Comparison of ENCODE assay signal across 1 cellular context in the genomic region with DNA sequence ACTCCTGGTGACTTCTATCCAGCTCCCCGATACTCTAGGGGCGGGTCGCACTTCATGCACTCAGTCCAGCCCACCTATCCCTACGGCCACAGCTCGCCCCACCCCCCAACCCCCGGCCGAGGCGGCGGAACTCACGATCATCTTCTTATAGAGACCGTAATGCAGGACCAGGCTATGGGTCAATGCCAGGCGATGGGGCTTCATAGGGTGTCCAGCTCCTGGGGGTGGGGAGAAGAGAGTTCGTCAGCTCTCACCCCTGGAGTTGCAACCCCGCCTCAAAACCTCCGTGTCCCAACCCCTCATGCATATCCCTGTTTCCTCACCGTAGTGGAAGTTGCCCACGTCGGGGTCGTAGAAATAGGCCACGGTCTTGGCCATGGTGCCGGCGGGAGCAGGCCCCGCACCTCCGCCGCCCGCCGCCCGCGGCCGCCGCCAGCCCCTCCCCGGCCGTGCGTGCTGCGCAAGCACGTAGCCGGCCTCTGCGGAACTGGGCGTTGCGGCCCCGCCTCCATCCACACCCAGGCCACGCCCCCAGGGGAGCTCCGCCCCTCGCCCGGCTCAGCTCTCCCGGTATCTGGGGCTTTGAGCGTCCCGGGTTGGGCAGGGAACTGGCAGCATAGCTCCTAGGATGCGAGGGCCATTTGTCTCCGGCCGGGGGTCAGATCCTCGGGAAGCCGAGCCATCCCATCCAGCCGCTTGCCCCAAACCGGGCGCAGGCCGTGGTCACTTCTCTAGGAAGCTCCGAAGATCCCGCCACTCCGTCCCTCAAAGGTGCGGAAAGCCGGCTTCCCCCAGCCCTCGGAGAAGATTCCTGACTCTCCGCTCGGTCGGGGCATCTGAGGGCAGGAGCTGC.
A peak's percentile ranks its signal among the peaks of the same experiment; 100 is the strongest.
TF ChIP-seq lines count a peak whose summit lies in the region.

A gene (minus strand): TSS at position 437 of the 853 bp plus-strand sequence. CDS start 59 bp downstream, at position 378.
A gene with protein sequence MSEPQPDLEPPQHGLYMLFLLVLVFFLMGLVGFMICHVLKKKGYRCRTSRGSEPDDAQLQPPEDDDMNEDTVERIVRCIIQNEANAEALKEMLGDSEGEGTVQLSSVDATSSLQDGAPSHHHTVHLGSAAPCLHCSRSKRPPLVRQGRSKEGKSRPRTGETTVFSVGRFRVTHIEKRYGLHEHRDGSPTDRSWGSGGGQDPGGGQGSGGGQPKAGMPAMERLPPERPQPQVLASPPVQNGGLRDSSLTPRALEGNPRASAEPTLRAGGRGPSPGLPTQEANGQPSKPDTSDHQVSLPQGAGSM (plus strand): TSS at position 585 of the 853 bp plus-strand sequence. CDS start 1,229 bp downstream, outside the sequence.

TF ChIP-seq in HepG2, 621 proteins besides CTCF, POLR2A, EP300 and RAD21 (continued from another document and continues in another):
- TF ChIP-seq, protein P1, sequence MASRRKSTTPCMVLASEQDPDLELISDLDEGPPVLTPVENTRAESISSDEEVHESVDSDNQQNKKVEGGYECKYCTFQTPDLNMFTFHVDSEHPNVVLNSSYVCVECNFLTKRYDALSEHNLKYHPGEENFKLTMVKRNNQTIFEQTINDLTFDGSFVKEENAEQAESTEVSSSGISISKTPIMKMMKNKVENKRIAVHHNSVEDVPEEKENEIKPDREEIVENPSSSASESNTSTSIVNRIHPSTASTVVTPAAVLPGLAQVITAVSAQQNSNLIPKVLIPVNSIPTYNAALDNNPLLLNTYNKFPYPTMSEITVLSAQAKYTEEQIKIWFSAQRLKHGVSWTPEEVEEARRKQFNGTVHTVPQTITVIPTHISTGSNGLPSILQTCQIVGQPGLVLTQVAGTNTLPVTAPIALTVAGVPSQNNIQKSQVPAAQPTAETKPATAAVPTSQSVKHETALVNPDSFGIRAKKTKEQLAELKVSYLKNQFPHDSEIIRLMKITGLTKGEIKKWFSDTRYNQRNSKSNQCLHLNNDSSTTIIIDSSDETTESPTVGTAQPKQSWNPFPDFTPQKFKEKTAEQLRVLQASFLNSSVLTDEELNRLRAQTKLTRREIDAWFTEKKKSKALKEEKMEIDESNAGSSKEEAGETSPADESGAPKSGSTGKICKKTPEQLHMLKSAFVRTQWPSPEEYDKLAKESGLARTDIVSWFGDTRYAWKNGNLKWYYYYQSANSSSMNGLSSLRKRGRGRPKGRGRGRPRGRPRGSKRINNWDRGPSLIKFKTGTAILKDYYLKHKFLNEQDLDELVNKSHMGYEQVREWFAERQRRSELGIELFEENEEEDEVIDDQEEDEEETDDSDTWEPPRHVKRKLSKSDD (CRISPR knock-in tag; IDR thresholded peaks at IDR 0.05; ENCODE audit: low read depth) = 0 out of 2 replicates have a peak, but pooled peaks have one; percentile 22
- TF ChIP-seq DMAP1 (CRISPR knock-in tag; IDR thresholded peaks at IDR 0.05) = peak; percentile 19; the same call in 1 of the 2 replicates
- TF ChIP-seq FOXP1 (IDR thresholded peaks at IDR 0.05) = no peak
- no peak for TF ChIP-seq FOXP1 (CRISPR knock-in tag; IDR thresholded peaks at IDR 0.05)
- TF ChIP-seq NFYC (CRISPR knock-in tag; IDR thresholded peaks at IDR 0.05) = no peak
- no peak for TF ChIP-seq ZNF256 (CRISPR knock-in tag; conservative IDR thresholded peaks at IDR 0.05)
- TF ChIP-seq RBM39 (IDR thresholded peaks at IDR 0.05; ENCODE audit: low read depth, low read length, poor library complexity, severe bottlenecking) = peak; percentile 58
- TF ChIP-seq, protein P2, sequence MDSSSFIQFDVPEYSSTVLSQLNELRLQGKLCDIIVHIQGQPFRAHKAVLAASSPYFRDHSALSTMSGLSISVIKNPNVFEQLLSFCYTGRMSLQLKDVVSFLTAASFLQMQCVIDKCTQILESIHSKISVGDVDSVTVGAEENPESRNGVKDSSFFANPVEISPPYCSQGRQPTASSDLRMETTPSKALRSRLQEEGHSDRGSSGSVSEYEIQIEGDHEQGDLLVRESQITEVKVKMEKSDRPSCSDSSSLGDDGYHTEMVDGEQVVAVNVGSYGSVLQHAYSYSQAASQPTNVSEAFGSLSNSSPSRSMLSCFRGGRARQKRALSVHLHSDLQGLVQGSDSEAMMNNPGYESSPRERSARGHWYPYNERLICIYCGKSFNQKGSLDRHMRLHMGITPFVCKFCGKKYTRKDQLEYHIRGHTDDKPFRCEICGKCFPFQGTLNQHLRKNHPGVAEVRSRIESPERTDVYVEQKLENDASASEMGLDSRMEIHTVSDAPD (CRISPR knock-in tag; IDR thresholded peaks at IDR 0.05) = no peak
- TF ChIP-seq SOX13 (IDR thresholded peaks at IDR 0.05) = no peak
- no peak for TF ChIP-seq SOX13 (CRISPR knock-in tag; conservative IDR thresholded peaks at IDR 0.05 in 1 of 2, IDR thresholded peaks at IDR 0.05 in 1 of 2)
- TF ChIP-seq SALL2 (CRISPR knock-in tag; IDR thresholded peaks at IDR 0.05) = peak; percentile 75; the same call in 1 of the 2 replicates
- TF ChIP-seq HDAC6 (IDR thresholded peaks at IDR 0.05; ENCODE audit: low read depth, low read length) = no peak
- TF ChIP-seq NR2F2 (IDR thresholded peaks at IDR 0.05; ENCODE audit: borderline replicate concordance, low read depth) = no peak
- TF ChIP-seq ZSCAN22 (CRISPR knock-in tag; IDR thresholded peaks at IDR 0.05) = 0 out of 2 replicates have a peak, but pooled peaks have one; percentile 11
- TF ChIP-seq ZNF777 (CRISPR knock-in tag; IDR thresholded peaks at IDR 0.05) = no peak
- TF ChIP-seq, protein P3, sequence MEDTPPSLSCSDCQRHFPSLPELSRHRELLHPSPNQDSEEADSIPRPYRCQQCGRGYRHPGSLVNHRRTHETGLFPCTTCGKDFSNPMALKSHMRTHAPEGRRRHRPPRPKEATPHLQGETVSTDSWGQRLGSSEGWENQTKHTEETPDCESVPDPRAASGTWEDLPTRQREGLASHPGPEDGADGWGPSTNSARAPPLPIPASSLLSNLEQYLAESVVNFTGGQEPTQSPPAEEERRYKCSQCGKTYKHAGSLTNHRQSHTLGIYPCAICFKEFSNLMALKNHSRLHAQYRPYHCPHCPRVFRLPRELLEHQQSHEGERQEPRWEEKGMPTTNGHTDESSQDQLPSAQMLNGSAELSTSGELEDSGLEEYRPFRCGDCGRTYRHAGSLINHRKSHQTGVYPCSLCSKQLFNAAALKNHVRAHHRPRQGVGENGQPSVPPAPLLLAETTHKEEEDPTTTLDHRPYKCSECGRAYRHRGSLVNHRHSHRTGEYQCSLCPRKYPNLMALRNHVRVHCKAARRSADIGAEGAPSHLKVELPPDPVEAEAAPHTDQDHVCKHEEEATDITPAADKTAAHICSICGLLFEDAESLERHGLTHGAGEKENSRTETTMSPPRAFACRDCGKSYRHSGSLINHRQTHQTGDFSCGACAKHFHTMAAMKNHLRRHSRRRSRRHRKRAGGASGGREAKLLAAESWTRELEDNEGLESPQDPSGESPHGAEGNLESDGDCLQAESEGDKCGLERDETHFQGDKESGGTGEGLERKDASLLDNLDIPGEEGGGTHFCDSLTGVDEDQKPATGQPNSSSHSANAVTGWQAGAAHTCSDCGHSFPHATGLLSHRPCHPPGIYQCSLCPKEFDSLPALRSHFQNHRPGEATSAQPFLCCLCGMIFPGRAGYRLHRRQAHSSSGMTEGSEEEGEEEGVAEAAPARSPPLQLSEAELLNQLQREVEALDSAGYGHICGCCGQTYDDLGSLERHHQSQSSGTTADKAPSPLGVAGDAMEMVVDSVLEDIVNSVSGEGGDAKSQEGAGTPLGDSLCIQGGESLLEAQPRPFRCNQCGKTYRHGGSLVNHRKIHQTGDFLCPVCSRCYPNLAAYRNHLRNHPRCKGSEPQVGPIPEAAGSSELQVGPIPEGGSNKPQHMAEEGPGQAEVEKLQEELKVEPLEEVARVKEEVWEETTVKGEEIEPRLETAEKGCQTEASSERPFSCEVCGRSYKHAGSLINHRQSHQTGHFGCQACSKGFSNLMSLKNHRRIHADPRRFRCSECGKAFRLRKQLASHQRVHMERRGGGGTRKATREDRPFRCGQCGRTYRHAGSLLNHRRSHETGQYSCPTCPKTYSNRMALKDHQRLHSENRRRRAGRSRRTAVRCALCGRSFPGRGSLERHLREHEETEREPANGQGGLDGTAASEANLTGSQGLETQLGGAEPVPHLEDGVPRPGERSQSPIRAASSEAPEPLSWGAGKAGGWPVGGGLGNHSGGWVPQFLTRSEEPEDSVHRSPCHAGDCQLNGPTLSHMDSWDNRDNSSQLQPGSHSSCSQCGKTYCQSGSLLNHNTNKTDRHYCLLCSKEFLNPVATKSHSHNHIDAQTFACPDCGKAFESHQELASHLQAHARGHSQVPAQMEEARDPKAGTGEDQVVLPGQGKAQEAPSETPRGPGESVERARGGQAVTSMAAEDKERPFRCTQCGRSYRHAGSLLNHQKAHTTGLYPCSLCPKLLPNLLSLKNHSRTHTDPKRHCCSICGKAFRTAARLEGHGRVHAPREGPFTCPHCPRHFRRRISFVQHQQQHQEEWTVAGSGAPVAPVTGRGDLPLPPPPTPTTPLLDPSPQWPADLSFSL (CRISPR knock-in tag; IDR thresholded peaks at IDR 0.05) = no peak
- TF ChIP-seq, protein P4, sequence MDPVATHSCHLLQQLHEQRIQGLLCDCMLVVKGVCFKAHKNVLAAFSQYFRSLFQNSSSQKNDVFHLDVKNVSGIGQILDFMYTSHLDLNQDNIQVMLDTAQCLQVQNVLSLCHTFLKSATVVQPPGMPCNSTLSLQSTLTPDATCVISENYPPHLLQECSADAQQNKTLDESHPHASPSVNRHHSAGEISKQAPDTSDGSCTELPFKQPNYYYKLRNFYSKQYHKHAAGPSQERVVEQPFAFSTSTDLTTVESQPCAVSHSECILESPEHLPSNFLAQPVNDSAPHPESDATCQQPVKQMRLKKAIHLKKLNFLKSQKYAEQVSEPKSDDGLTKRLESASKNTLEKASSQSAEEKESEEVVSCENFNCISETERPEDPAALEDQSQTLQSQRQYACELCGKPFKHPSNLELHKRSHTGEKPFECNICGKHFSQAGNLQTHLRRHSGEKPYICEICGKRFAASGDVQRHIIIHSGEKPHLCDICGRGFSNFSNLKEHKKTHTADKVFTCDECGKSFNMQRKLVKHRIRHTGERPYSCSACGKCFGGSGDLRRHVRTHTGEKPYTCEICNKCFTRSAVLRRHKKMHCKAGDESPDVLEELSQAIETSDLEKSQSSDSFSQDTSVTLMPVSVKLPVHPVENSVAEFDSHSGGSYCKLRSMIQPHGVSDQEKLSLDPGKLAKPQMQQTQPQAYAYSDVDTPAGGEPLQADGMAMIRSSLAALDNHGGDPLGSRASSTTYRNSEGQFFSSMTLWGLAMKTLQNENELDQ (CRISPR knock-in tag; IDR thresholded peaks at IDR 0.05; ENCODE audit: borderline replicate concordance) = no peak
- no peak for TF ChIP-seq SSRP1 (CRISPR knock-in tag; IDR thresholded peaks at IDR 0.05)
- no peak; the same call in 1 of the 2 replicates for TF ChIP-seq ZSCAN29 (CRISPR knock-in tag; conservative IDR thresholded peaks at IDR 0.05)
- TF ChIP-seq, protein P5, sequence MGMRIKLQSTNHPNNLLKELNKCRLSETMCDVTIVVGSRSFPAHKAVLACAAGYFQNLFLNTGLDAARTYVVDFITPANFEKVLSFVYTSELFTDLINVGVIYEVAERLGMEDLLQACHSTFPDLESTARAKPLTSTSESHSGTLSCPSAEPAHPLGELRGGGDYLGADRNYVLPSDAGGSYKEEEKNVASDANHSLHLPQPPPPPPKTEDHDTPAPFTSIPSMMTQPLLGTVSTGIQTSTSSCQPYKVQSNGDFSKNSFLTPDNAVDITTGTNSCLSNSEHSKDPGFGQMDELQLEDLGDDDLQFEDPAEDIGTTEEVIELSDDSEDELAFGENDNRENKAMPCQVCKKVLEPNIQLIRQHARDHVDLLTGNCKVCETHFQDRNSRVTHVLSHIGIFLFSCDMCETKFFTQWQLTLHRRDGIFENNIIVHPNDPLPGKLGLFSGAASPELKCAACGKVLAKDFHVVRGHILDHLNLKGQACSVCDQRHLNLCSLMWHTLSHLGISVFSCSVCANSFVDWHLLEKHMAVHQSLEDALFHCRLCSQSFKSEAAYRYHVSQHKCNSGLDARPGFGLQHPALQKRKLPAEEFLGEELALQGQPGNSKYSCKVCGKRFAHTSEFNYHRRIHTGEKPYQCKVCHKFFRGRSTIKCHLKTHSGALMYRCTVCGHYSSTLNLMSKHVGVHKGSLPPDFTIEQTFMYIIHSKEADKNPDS (CRISPR knock-in tag; IDR thresholded peaks at IDR 0.05) = 0 out of 2 replicates have a peak, but pooled peaks have one; percentile 22
- TF ChIP-seq ZNF567 (CRISPR knock-in tag; IDR thresholded peaks at IDR 0.05; ENCODE audit: borderline replicate concordance) = no peak
- TF ChIP-seq ZFP90 (CRISPR knock-in tag; IDR thresholded peaks at IDR 0.05; ENCODE audit: borderline replicate concordance) = 0 out of 2 replicates have a peak, but pooled peaks have one; percentile 51
- TF ChIP-seq MED13 (CRISPR knock-in tag; IDR thresholded peaks at IDR 0.05) = no peak
- TF ChIP-seq SIN3A (IDR thresholded peaks at IDR 0.05; ENCODE audit: borderline replicate concordance, low read depth, low read length) = no peak; the same call in 1 of the 2 replicates
- no peak for TF ChIP-seq ZNF674 (CRISPR knock-in tag; IDR thresholded peaks at IDR 0.05; ENCODE audit: low read depth)
- TF ChIP-seq, protein P6, sequence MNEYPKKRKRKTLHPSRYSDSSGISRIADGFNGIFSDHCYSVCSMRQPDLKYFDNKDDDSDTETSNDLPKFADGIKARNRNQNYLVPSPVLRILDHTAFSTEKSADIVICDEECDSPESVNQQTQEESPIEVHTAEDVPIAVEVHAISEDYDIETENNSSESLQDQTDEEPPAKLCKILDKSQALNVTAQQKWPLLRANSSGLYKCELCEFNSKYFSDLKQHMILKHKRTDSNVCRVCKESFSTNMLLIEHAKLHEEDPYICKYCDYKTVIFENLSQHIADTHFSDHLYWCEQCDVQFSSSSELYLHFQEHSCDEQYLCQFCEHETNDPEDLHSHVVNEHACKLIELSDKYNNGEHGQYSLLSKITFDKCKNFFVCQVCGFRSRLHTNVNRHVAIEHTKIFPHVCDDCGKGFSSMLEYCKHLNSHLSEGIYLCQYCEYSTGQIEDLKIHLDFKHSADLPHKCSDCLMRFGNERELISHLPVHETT (CRISPR knock-in tag; conservative IDR thresholded peaks at IDR 0.05) = no peak
- TF ChIP-seq U2AF1 (optimal IDR thresholded peaks at IDR 0.05; ENCODE audit: low read depth, low read length) = no peak
- no peak for TF ChIP-seq ZNF225 (CRISPR knock-in tag; IDR thresholded peaks at IDR 0.05)
- TF ChIP-seq SYNCRIP (IDR thresholded peaks at IDR 0.05; ENCODE audit: insufficient read depth, low read depth, low read length) = no peak
- TF ChIP-seq, protein P7, sequence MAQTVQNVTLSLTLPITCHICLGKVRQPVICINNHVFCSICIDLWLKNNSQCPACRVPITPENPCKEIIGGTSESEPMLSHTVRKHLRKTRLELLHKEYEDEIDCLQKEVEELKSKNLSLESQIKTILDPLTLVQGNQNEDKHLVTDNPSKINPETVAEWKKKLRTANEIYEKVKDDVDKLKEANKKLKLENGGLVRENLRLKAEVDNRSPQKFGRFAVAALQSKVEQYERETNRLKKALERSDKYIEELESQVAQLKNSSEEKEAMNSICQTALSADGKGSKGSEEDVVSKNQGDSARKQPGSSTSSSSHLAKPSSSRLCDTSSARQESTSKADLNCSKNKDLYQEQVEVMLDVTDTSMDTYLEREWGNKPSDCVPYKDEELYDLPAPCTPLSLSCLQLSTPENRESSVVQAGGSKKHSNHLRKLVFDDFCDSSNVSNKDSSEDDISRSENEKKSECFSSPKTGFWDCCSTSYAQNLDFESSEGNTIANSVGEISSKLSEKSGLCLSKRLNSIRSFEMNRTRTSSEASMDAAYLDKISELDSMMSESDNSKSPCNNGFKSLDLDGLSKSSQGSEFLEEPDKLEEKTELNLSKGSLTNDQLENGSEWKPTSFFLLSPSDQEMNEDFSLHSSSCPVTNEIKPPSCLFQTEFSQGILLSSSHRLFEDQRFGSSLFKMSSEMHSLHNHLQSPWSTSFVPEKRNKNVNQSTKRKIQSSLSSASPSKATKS (CRISPR knock-in tag; IDR thresholded peaks at IDR 0.05) = no peak
- no peak for TF ChIP-seq ZKSCAN8 (CRISPR knock-in tag; IDR thresholded peaks at IDR 0.05; ENCODE audit: borderline replicate concordance)
- TF ChIP-seq, protein P8, sequence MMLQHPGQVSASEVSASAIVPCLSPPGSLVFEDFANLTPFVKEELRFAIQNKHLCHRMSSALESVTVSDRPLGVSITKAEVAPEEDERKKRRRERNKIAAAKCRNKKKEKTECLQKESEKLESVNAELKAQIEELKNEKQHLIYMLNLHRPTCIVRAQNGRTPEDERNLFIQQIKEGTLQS (CRISPR knock-in tag; IDR thresholded peaks at IDR 0.05) = no peak
- TF ChIP-seq GPN1 (CRISPR knock-in tag; IDR thresholded peaks at IDR 0.05; ENCODE audit: borderline replicate concordance) = no peak
